ENCODE assay signal across 19 cellular contexts in genomic region chr14:24110485-24110884, GRCh38. TPM values are rescaled to one million over a fixed set of nuclear protein-coding genes. Genes with fewer than 3 reads are reported as not detected.
DNase-seq lines count a peak whose midpoint lies in the region; ATAC-seq and TF ChIP-seq lines count a peak whose summit lies in the region.
"Had no signal": no experiment of that assay in that cellular context is flagged by ENCODE, and none has a peak within 500 bp of the region (broad histone marks: within the 10 kb centered on the region; RNA-seq: fewer than 3 reads in every experiment).

No MANE protein-coding gene starts in this region.

- H3K9me3 ChIP-seq in CD4-positive, alpha-beta T cell (ENCODE audit: control insufficient read depth, low read length): no peaks in the 10 kb centered on the region
- H3K9me3 ChIP-seq: BLaER1 treated with 17β-estradiol and CSF1 and Interleukin-3, amounts not matched to agents 10 nM and 100 nM; MG63; SK-N-SH had no signal

- peaks cover 22% of the 10 kb centered on the region for H3K36me3 Mint-ChIP-seq in CD4-positive, alpha-beta T cell (ENCODE audit: low read depth)
- H3K36me3 Mint-ChIP-seq in T-cell (peaks cover 4% of the 10 kb centered on the region), neural crest cell (ENCODE audit: low read depth) (no peaks in the 10 kb centered on the region), chondrocyte (ENCODE audit: low read depth) (no peaks in the 10 kb centered on the region), CD14-positive monocyte (no peaks in the 10 kb centered on the region)

- TF ChIP-seq CTCF in 22Rv1 (IDR thresholded peaks at IDR 0.05): no peak
- no peak for TF ChIP-seq CTCF in CD4-positive, alpha-beta T cell (IDR thresholded peaks at IDR 0.05)
- TF ChIP-seq CTCF in neural crest cell (conservative IDR thresholded peaks at IDR 0.05): no peak
- TF ChIP-seq CTCF in chondrocyte (IDR thresholded peaks at IDR 0.05): no peak
- no peak for TF ChIP-seq CTCF in CD14-positive monocyte (IDR thresholded peaks at IDR 0.05)

- POLR2A ChIA-PET in CD4-positive, alpha-beta T cell (lab: Charles Lee): interaction anchor here (0.7 to 5.2 kb wide), 8 partner anchors 16 to 1015 kb away, joined by 3 to 72 read pairs (median 3); partner anchors contain the start of genes ACIN1, C14orf119, EMC9 and IRF9
- POLR2A ChIA-PET in T-cell (lab: Charles Lee): interaction anchor here (0.8 to 1.1 kb wide), 2 partner anchors 20 to 30 kb away, joined by 3 to 4 read pairs; no protein-coding TSS in a partner anchor

- no peak for ATAC-seq in CD4-positive, alpha-beta T cell (ENCODE audit: poor library complexity)
- ATAC-seq in T-cell (replicated peaks in 1 of 4): no peak

- no peak for DNase-seq in CD4-positive, alpha-beta T cell
- DNase-seq in T-cell: no peak
- DNase-seq in neural crest cell (ENCODE audit: low read depth, low spot score): no peak
- DNase-seq in NCI-H2171 treated with DMSO at 0.1 percent for 48 hours (lab: John Stamatoyannopoulos, UW): no peak
- DNase-seq in chondrocyte (ENCODE audit: low spot score): no peak
- DNase-seq in CD14-positive monocyte (ENCODE audit: low spot score): no peak
- DNase-seq: ACHN, DMS53, GF-D8, H7, MG63, NCI-H1048, NCI-H1417 treated with DMSO at 0.1 percent for 48 hours, NCI-H187, NCI-H69, SIG-M5, SK-N-SH had no signal

- CTCF ChIA-PET in CD4-positive, alpha-beta T cell (lab: Charles Lee): interaction anchor here (3.7 to 5.3 kb wide), 2 partner anchors 20 to 50 kb away, joined by 28 to 48 read pairs; partner anchors contain the start of gene IRF9
- CTCF ChIA-PET in T-cell (lab: Charles Lee): interaction anchor here (0.6 to 5.5 kb wide), 13 partner anchors 12 to 635 kb away, joined by 3 to 96 read pairs (median 4); partner anchors contain the start of genes DHRS4L2 (in 1 of the 2), PCK2 (in 1 of the 2) and PSME1 (in 1 of the 2)

- H3K27me3 ChIP-seq in CD4-positive, alpha-beta T cell (ENCODE audit: control insufficient read depth, insufficient read depth, low read length): no peaks in the 10 kb centered on the region
- H3K27me3 ChIP-seq: BLaER1 treated with 17β-estradiol and CSF1 and Interleukin-3, amounts not matched to agents 10 nM and 100 nM; MG63 had no signal

- H3K9me3 Mint-ChIP-seq in CD4-positive, alpha-beta T cell: no peaks in the 10 kb centered on the region
- no peaks in the 10 kb centered on the region for H3K9me3 Mint-ChIP-seq in T-cell
- no peaks in the 10 kb centered on the region for H3K9me3 Mint-ChIP-seq in neural crest cell
- H3K9me3 Mint-ChIP-seq in chondrocyte (ENCODE audit: low read depth): no peaks in the 10 kb centered on the region
- peaks cover 0 to 2% (median 0%) of the 10 kb centered on the region in 7 donors for H3K9me3 Mint-ChIP-seq in CD14-positive monocyte

- peak overlapping the region; percentile 6; the same call in 1 of the 2 replicates for H3K27ac ChIP-seq in 22Rv1
- no peak overlapping the region for H3K27ac ChIP-seq in CD4-positive, alpha-beta T cell (ENCODE audit: low read depth, low read length)
- H3K27ac ChIP-seq: BLaER1 treated with 17β-estradiol and CSF1 and Interleukin-3, amounts not matched to agents 10 nM and 100 nM had no signal

- H3K27ac Mint-ChIP-seq in CD4-positive, alpha-beta T cell: peak overlapping the region; percentile 74
- H3K27ac Mint-ChIP-seq in T-cell (peak overlapping the region; percentile 55 to 76), neural crest cell (ENCODE audit: unreplicated experiment) (no peak overlapping the region), chondrocyte (ENCODE audit: unreplicated experiment) (no peak overlapping the region), CD14-positive monocyte (no peak overlapping the region)

- intact Hi-C loops in CD4-positive, alpha-beta T cell (cut with DNase I, micrococcal nuclease): loop anchor here (5.0 to 10.0 kb wide), 4 partner anchors 187 to 643 kb away; partner anchors contain the start of genes AP1G2 (in 1 of the 2), DHRS1 (in 1 of the 2), NGDN (in 1 of the 2) and NOP9 (in 1 of the 2)
- intact Hi-C loops in CD14-positive monocyte (cut with micrococcal nuclease): loop anchor here in 1 of 2 donors (10.0 kb wide), 2 partner anchors 184 to 1186 kb away; partner anchors contain the start of genes DHRS1, NOP9 and PRMT5

- H3K4me3 Mint-ChIP-seq in CD4-positive, alpha-beta T cell: no peak overlapping the region
- no peak overlapping the region for H3K4me3 Mint-ChIP-seq in T-cell
- H3K4me3 Mint-ChIP-seq in neural crest cell: peak overlapping the region; percentile 38
- H3K4me3 Mint-ChIP-seq in chondrocyte (ENCODE audit: unreplicated experiment): no peak overlapping the region
- no peak overlapping the region for H3K4me3 Mint-ChIP-seq in CD14-positive monocyte

- peaks cover 18% of the 10 kb centered on the region for H3K4me1 Mint-ChIP-seq in CD4-positive, alpha-beta T cell (ENCODE audit: low read depth)
- peaks cover 16 to 26% (median 18%) of the 10 kb centered on the region in 3 donors for H3K4me1 Mint-ChIP-seq in T-cell
- peaks cover 25% of the 10 kb centered on the region for H3K4me1 Mint-ChIP-seq in neural crest cell
- H3K4me1 Mint-ChIP-seq in chondrocyte (ENCODE audit: low read depth): peaks cover 22% of the 10 kb centered on the region
- peaks cover 14% of the 10 kb centered on the region for H3K4me1 Mint-ChIP-seq in CD14-positive monocyte

- no peaks in the 10 kb centered on the region for H3K27me3 Mint-ChIP-seq in CD4-positive, alpha-beta T cell
- H3K27me3 Mint-ChIP-seq in T-cell (no peaks in the 10 kb centered on the region), neural crest cell (ENCODE audit: low read depth) (no peaks in the 10 kb centered on the region), chondrocyte (ENCODE audit: low read depth) (no peaks in the 10 kb centered on the region), CD14-positive monocyte (ENCODE audit: low read depth in 3 of 3) (peaks cover 0 to 3% (median 0%) of the 10 kb centered on the region in 3 donors)

RNA-seq across cellular contexts. Expression of gene DCAF11, which starts 4.1 kb away (rescaled TPM):
- total RNA-seq in CD4-positive, alpha-beta T cell: 10 to 100 TPM; 74.8 to 75.3 TPM
- total RNA-seq in T-cell: 10 to 100 TPM; 78.5 to 94.1 (median 89.6) TPM
- total RNA-seq in neural crest cell: 52.5 and 53.9 TPM in 2 replicates
- total RNA-seq in chondrocyte: 30.7 to 41.5 TPM (median 32.9 TPM) in 3 replicates
- polyA plus RNA-seq in CD14-positive monocyte: 10 to 100 TPM; 48.8 to 56.6 TPM

RNA-seq across cellular contexts. Expression of gene NRL, which starts 4.3 kb away (rescaled TPM):
- 1 to 10 TPM; 1.6 to 1.9 TPM for total RNA-seq in CD4-positive, alpha-beta T cell
- total RNA-seq in T-cell (1 to 10 TPM; 1.9 to 3.7 (median 3.4) TPM), neural crest cell (1.2 and 2.3 TPM in 2 replicates), chondrocyte (1.2 to 1.6 TPM (median 1.3 TPM) in 3 replicates)
- polyA plus RNA-seq in CD14-positive monocyte: 1 to 10 TPM; 1.1 to 1.5 TPM

RNA-seq across cellular contexts. Expression of gene PCK2, which starts 16.4 kb away (rescaled TPM):
- total RNA-seq in CD4-positive, alpha-beta T cell: 1 to 10 TPM; 5.2 to 7.4 TPM
- total RNA-seq in T-cell: 10 to 100 TPM; 11.8 to 35.5 (median 29.4) TPM
- total RNA-seq in neural crest cell: 26.1 and 26.7 TPM in 2 replicates
- 18.7 to 126 TPM (median 118 TPM) in 3 replicates for total RNA-seq in chondrocyte
- polyA plus RNA-seq in CD14-positive monocyte: 10 to 100 TPM; 29.9 to 34.2 TPM

RNA-seq across cellular contexts. Expression of gene FITM1, which starts 20.0 kb away (rescaled TPM):
- 1 to 10 TPM; 1.5 to 1.7 TPM for total RNA-seq in CD4-positive, alpha-beta T cell
- 1 to 10 TPM; 2.5 to 3.5 (median 3.2) TPM for total RNA-seq in T-cell
- 0.42 and 0.66 TPM in 2 replicates for total RNA-seq in neural crest cell
- 0.27 TPM in 1 of 3 replicates, not detected in the others for total RNA-seq in chondrocyte
- polyA plus RNA-seq in CD14-positive monocyte: not detected
- total RNA-seq: H7 had no signal

RNA-seq across cellular contexts. Expression of gene PSME1, which starts 25.5 kb away (rescaled TPM):
- total RNA-seq in CD4-positive, alpha-beta T cell: 100 to 1,000 TPM; 166 to 171 TPM
- total RNA-seq in T-cell: 100 to 1,000 TPM; 221 to 291 (median 259) TPM
- total RNA-seq in neural crest cell: 81.4 and 88.5 TPM in 2 replicates
- 59.2 to 76.1 TPM (median 64.9 TPM) in 3 replicates for total RNA-seq in chondrocyte
- 100 to 1,000 TPM; 729 to 759 TPM for polyA plus RNA-seq in CD14-positive monocyte

Comparison
In these comparisons a context has a peak if more than half of its experiments do, and no peak if none do; other contexts are left out.
1. H3K27ac Mint-ChIP-seq: peak in CD4-positive, alpha-beta T cell (single experiment) and T-cell (2 of 2); none in neural crest cell (single experiment), chondrocyte (single experiment) and CD14-positive monocyte (0 of 7).